9 cellular contexts compared by ENCODE assay signal in genomic region chr6:46057792-46058191, GRCh38. TPM values are rescaled to one million over a fixed set of nuclear protein-coding genes. Genes with fewer than 3 reads are reported as not detected.
"Had no signal": no experiment of that assay in that cellular context is flagged by ENCODE, and none has a peak within 500 bp of the region (broad histone marks: within the 10 kb centered on the region; RNA-seq: fewer than 3 reads in every experiment).

No MANE protein-coding gene starts in this region.

- ATAC-seq: GM23338 had no signal

- H3K4me2 ChIP-seq: GM23338 had no signal

- DNase-seq: H9, HCEC 1CT, HFFc6, IMR-90 had no signal

- H3K4me3 ChIP-seq: GM23338 had no signal

- H2AFZ ChIP-seq: GM23338 had no signal

- H3K27ac ChIP-seq: HL-60 had no signal

- FAIRE-seq: H1, H54 had no signal

RNA-seq across cellular contexts. Expression of gene CLIC5, which starts 42.1 kb away (rescaled TPM):
- total RNA-seq: GM23338, HFFc6, HT1080, IMR-90 had no signal
- polyA plus RNA-seq: IMR-90 had no signal
